14 cellular contexts compared by ENCODE assay signal in genomic region chr3:187954486-187955075, GRCh38.
DNase-seq lines count a peak whose midpoint lies in the region; ATAC-seq, FAIRE-seq and TF ChIP-seq lines count a peak whose summit lies in the region.
"Had no signal": no experiment of that assay in that cellular context is flagged by ENCODE, and none has a peak within 500 bp of the region (broad histone marks: within the 10 kb centered on the region; RNA-seq: fewer than 3 reads in every experiment).

No MANE protein-coding gene starts in this region.

- H3K9ac ChIP-seq in K562 (ENCODE audit: insufficient read depth in 1 of 2, low read depth in 2 of 2, low read length in 2 of 2) (no peak overlapping the region), mesenchymal stem cell (ENCODE audit: low read length) (peak overlapping the region; percentile 74)

- H2BK15ac ChIP-seq in mesenchymal stem cell (ENCODE audit: low read depth, poor library complexity, severe bottlenecking), result peak overlapping the region; percentile 82

- POLR2A ChIA-PET in A549 (lab: Yijun Ruan, JAX), result interaction anchor here (1.1 kb wide), 1 partner anchor 11 kb away, joined by 6 read pairs; no protein-coding TSS in a partner anchor
- POLR2A ChIA-PET in K562 (lab: Yijun Ruan, JAX), result no interaction called here

- H2BK12ac ChIP-seq in mesenchymal stem cell (ENCODE audit: low read length in 2 of 2), result peak overlapping the region; percentile 60 to 93

- peak overlapping the region; percentile 63 for H2BK5ac ChIP-seq in mesenchymal stem cell (ENCODE audit: low read depth, low read length, poor library complexity, severe bottlenecking)

- H3K79me2 ChIP-seq in K562 (ENCODE audit: control insufficient read depth, insufficient read depth, low read length), result no peaks in the 10 kb centered on the region

- peak overlapping the region; percentile 83 for H3K4me2 ChIP-seq in A549
- H3K4me2 ChIP-seq in K562 (ENCODE audit: insufficient read depth, low read length), result no peak overlapping the region
- H3K4me2 ChIP-seq in mesenchymal stem cell (ENCODE audit: low read length, poor library complexity, severe bottlenecking), result peak overlapping the region; percentile 21

- H3K9me3 ChIP-seq in A549 (no peaks in the 10 kb centered on the region), K562 (replicated peaks; ENCODE audit: control insufficient read depth, insufficient read depth, low read depth, low read length) (no peaks in the 10 kb centered on the region), mesenchymal stem cell (ENCODE audit: control insufficient read depth, low read length) (no peaks in the 10 kb centered on the region)
- H3K9me3 ChIP-seq: testis had no signal

- in situ Hi-C loops in K562 (cut with MboI), result no loop called here

- H3K79me1 ChIP-seq in mesenchymal stem cell (replicated peaks; ENCODE audit: low read length, poor library complexity, severe bottlenecking), result no peaks in the 10 kb centered on the region

- H3K9me1 ChIP-seq in K562 (ENCODE audit: control insufficient read depth, insufficient read depth, low read length), result no peaks in the 10 kb centered on the region

- H3K27me3 ChIP-seq in K562 (ENCODE audit: control insufficient read depth in 2 of 2, insufficient read depth in 2 of 2, low read length in 2 of 2) (peaks cover 0 to 4% of the 10 kb centered on the region in 2 experiments; a peak in 1 of 5 replicates), mesenchymal stem cell (ENCODE audit: control insufficient read depth in 1 of 2, insufficient read depth in 1 of 2, low read length in 2 of 2) (no peaks in the 10 kb centered on the region)
- H3K27me3 ChIP-seq: testis had no signal

- no TSS peak for BruUV-seq in K562 (replicated peaks; lab: Mats Ljungman, UMichigan)

- TF ChIP-seq POLR2A in A549 (IDR thresholded peaks at IDR 0.05; ENCODE audit: low read length) (no peak), H54 (IDR thresholded peaks at IDR 0.05; ENCODE audit: low read depth, low read length) (no peak), K562 (conservative IDR thresholded peaks at IDR 0.05) (no peak)

- DNase-seq in A549 (ENCODE audit: low read depth in 1 of 2, low spot score in 1 of 2), result peak in 1 of 2 experiments; percentile 10
- peak; percentile 40 for DNase-seq in H54 (ENCODE audit: insufficient read length, low spot score)
- DNase-seq in K562 (ENCODE audit: extremely low read depth in 1 of 4, low spot score in 3 of 4), result no peak
- DNase-seq in mesenchymal stem cell, result peak; percentile 88
- no peak for DNase-seq in RKO (ENCODE audit: low spot score)
- no peak for DNase-seq in GM10266 (ENCODE audit: extremely low spot score)
- DNase-seq: activated gamma-delta T cell treated with Interleukin-2 at 50 U/mL for 16 hours; CD8-positive, alpha-beta memory T cell; NCI-H2107; testis had no signal

- CTCF ChIA-PET in A549 (lab: Yijun Ruan, JAX), result interaction anchor here (1.2 kb wide), 1 partner anchor 213 kb away, joined by 4 read pairs; no protein-coding TSS in a partner anchor
- CTCF ChIA-PET in K562 (lab: Yijun Ruan, JAX; ENCODE audit: low intra/inter-chr PET ratio), result no interaction called here

- peak overlapping the region; percentile 56 for H2BK120ac ChIP-seq in mesenchymal stem cell (ENCODE audit: low read depth, low read length)

- H3K23ac ChIP-seq in mesenchymal stem cell (ENCODE audit: low read length in 2 of 2), result peak overlapping the region in 1 of 2 experiments; percentile 59

- H4K20me1 ChIP-seq in K562 (replicated peaks; ENCODE audit: control insufficient read depth, insufficient read depth, low read length), result no peaks in the 10 kb centered on the region

- 70% methylated on average over 5 of the region's 5 CpGs for WGBS in A549 (ENCODE audit: missing lambda C conversion rate)
- 0% methylated on average over 5 of the region's 5 CpGs for WGBS in K562 (ENCODE audit: insufficient coverage, low coverage, missing lambda C conversion rate)
- WGBS in mesenchymal stem cell, result 78% methylated on average over 5 of the region's 5 CpGs

- peak overlapping the region; percentile 79 to 80 for H3K18ac ChIP-seq in mesenchymal stem cell (ENCODE audit: low read depth in 1 of 2, low read length in 2 of 2)

- H4K8ac ChIP-seq in mesenchymal stem cell (ENCODE audit: low read length), result no peak overlapping the region

- peak overlapping the region in 1 of 2 experiments; percentile 58 for H3K4ac ChIP-seq in mesenchymal stem cell (ENCODE audit: low read depth in 1 of 2, low read length in 2 of 2)

- H3K14ac ChIP-seq in mesenchymal stem cell (ENCODE audit: low read length in 2 of 2), result peak overlapping the region in 1 of 2 experiments; percentile 5

- H3K36me3 ChIP-seq in K562 (ENCODE audit: control insufficient read depth, insufficient read depth, low read length), result no peaks in the 10 kb centered on the region
- no peaks in the 10 kb centered on the region for H3K36me3 ChIP-seq in mesenchymal stem cell (ENCODE audit: control insufficient read depth in 1 of 2, insufficient read depth in 2 of 2, low read depth in 1 of 2, low read length in 2 of 2)

- no peak for TF ChIP-seq EP300 in A549 (IDR thresholded peaks at IDR 0.05)
- no peak for TF ChIP-seq EP300 in K562 (IDR thresholded peaks at IDR 0.05; ENCODE audit: low read length)

- H4K91ac ChIP-seq in mesenchymal stem cell (ENCODE audit: low read length), result no peak overlapping the region

- H3K4me1 ChIP-seq in A549 (peaks cover 47% of the 10 kb centered on the region), K562 (replicated peaks in 1 of 2; ENCODE audit: control insufficient read depth in 2 of 2, insufficient read depth in 2 of 2, low read length in 2 of 2) (peaks cover 0 to 8% of the 10 kb centered on the region in 2 experiments; a peak in 2 of 5 replicates), mesenchymal stem cell (ENCODE audit: control insufficient read depth, insufficient read depth, low read depth, low read length) (peaks cover 10% of the 10 kb centered on the region)
- H3K4me1 ChIP-seq: testis had no signal

- ATAC-seq in A549, result no peak; a peak in 3 of 6 replicates
- no peak for ATAC-seq in K562
- ATAC-seq in HG02571 (IDR thresholded peaks at IDR 0.05; ENCODE audit: unreplicated experiment), result no peak
- no peak for ATAC-seq in GM18511 (IDR thresholded peaks at IDR 0.05; ENCODE audit: unreplicated experiment)
- ATAC-seq: GM12878 had no signal

- intact Hi-C loops in K562 (cut with micrococcal nuclease), result no loop called here

- H3K27ac ChIP-seq in A549 (peak overlapping the region; percentile 88 to 91), K562 (ENCODE audit: extremely low read depth, low read depth, low read length) (no peak overlapping the region), mesenchymal stem cell (ENCODE audit: low read length, poor library complexity, severe bottlenecking) (peak overlapping the region; percentile 86)
- H3K27ac ChIP-seq: testis had no signal

- H2AFZ ChIP-seq in K562 (ENCODE audit: low read depth, low read length), result no peak overlapping the region
- no peak overlapping the region for H2AFZ ChIP-seq in mesenchymal stem cell (ENCODE audit: low read depth, low read length)

- H3K4me3 ChIP-seq in A549 (no peak overlapping the region), K562 (no peak overlapping the region), mesenchymal stem cell (ENCODE audit: insufficient read depth in 1 of 2, low read depth in 1 of 2, low read length in 2 of 2) (peak overlapping the region in 1 of 2 experiments; percentile 29)
- H3K4me3 ChIP-seq: GM12878, testis had no signal

- peak overlapping the region; percentile 76 for H2AK5ac ChIP-seq in mesenchymal stem cell (ENCODE audit: low read length, severe bottlenecking)

- FAIRE-seq in A549 (lab: Jason Lieb, UNC), result no peak
- peak; percentile 11 for FAIRE-seq in H54 (lab: Jason Lieb, UNC)
- FAIRE-seq in K562 (lab: Jason Lieb, UNC), result peak; percentile 57
- FAIRE-seq: GM12878, RCC 7860 had no signal

- TF ChIP-seq CTCF in A549 (IDR thresholded peaks at IDR 0.05), result no peak
- TF ChIP-seq CTCF in K562 (IDR thresholded peaks at IDR 0.05 in 2 of 3, conservative IDR thresholded peaks at IDR 0.05 in 1 of 3; ENCODE audit: insufficient read depth in 2 of 3, low read depth in 1 of 3, low read length in 3 of 3), result no peak
- TF ChIP-seq CTCF in GM10266 (IDR thresholded peaks at IDR 0.05; ENCODE audit: control insufficient read depth, insufficient read depth, low read depth, missing control alignments), result no peak

- TF ChIP-seq RAD21 in A549 (conservative IDR thresholded peaks at IDR 0.05 in 1 of 2, IDR thresholded peaks at IDR 0.05 in 1 of 2) (no peak), K562 (CRISPR knock-in tag; conservative IDR thresholded peaks at IDR 0.05 in 1 of 2, IDR thresholded peaks at IDR 0.05 in 1 of 2) (no peak)

TF ChIP-seq in A549, 52 proteins besides CTCF, POLR2A, EP300 and RAD21:
- TF ChIP-seq ELK1 (IDR thresholded peaks at IDR 0.05; ENCODE audit: low read depth, low read length), result no peak
- no peak for TF ChIP-seq FOSL2 (IDR thresholded peaks at IDR 0.05)
- peak; percentile 12; the same call in 1 of the 2 replicates for TF ChIP-seq FOSL2 (CRISPR knock-in tag; IDR thresholded peaks at IDR 0.05)
- no peak for TF ChIP-seq KDM5A (IDR thresholded peaks at IDR 0.05)
- TF ChIP-seq MAZ (IDR thresholded peaks at IDR 0.05; ENCODE audit: borderline replicate concordance, low read depth, low read length), result no peak
- no peak for TF ChIP-seq HEYL (CRISPR knock-in tag; IDR thresholded peaks at IDR 0.05)
TF ChIP-seq in A549: peak in this region for 1.

TF ChIP-seq in K562, 482 proteins besides CTCF, POLR2A, EP300 and RAD21 (continues in another document):
- no peak for TF ChIP-seq ZNF398 (CRISPR knock-in tag; IDR thresholded peaks at IDR 0.05)
- no peak for TF ChIP-seq NCOA6 (IDR thresholded peaks at IDR 0.05)
- TF ChIP-seq ZNF408 (CRISPR knock-in tag; IDR thresholded peaks at IDR 0.05; ENCODE audit: low read depth), result no peak
- no peak for TF ChIP-seq SREBF2 (CRISPR knock-in tag; IDR thresholded peaks at IDR 0.05)

Comparison
In these comparisons a context has a peak if more than half of its experiments do, and no peak if none do; other contexts are left out.
1. DNase-seq: peak in H54 (single experiment) and mesenchymal stem cell (single experiment); none in K562 (0 of 4), RKO (single experiment) and GM10266 (single experiment).